36 cellular contexts compared by ENCODE assay signal in genomic region chr7:130756316-130756715, GRCh38. TPM values are rescaled to one million over a fixed set of nuclear protein-coding genes. Genes with fewer than 3 reads are reported as not detected.
"Had no signal": no experiment of that assay in that cellular context is flagged by ENCODE, and none has a peak within 500 bp of the region (broad histone marks: within the 10 kb centered on the region; RNA-seq: fewer than 3 reads in every experiment).

No MANE protein-coding gene starts in this region.

- H3K36me3 ChIP-seq: adrenal gland, brain microvascular endothelial cell, breast epithelium had no signal

- H3K4me1 ChIP-seq: adrenal gland, body of pancreas, breast epithelium had no signal

- H3K27me3 ChIP-seq: adrenal gland, body of pancreas, breast epithelium had no signal

- H3K9me3 ChIP-seq: adrenal gland, body of pancreas, breast epithelium had no signal

- DNase-seq: activated B cell treated with CpG ODN at 0.5 μM for 24 hours; activated CD4-positive, alpha-beta memory T cell treated with anti-CD3 and anti-CD28 coated beads for 36 hours; activated CD4-positive, alpha-beta T cell treated with anti-CD3 and anti-CD28 coated beads for 4 hours; activated CD4-positive, alpha-beta T cell treated with anti-CD3 and anti-CD28 coated beads, Interleukin-2, amount 10 ng/mL, durations not matched to agents 24 days and 14 days; activated CD4-positive, alpha-beta T cell treated with anti-CD3 and anti-CD28 coated beads, Interleukin-2, amount 50 U/mL, for 1 hour; activated CD4-positive, alpha-beta T cell treated with anti-CD3 and anti-CD28 coated beads, Interleukin-2, amount 50 U/mL, for 4 hours; activated CD4-positive, CD25-positive, alpha-beta regulatory T cell treated with anti-CD3 and anti-CD28 coated beads, Interleukin-2, amount 50 U/mL, for 72 hours; activated CD8-positive, alpha-beta memory T cell treated with anti-CD3 and anti-CD28 coated beads, Interleukin-2, amount 50 U/mL, for 4 hours; activated CD8-positive, alpha-beta T cell treated with anti-CD3 and anti-CD28 coated beads for 36 hours; activated effector memory CD4-positive, alpha-beta T cell treated with anti-CD3 and anti-CD28 coated beads, Interleukin-2, amount 50 U/mL, for 16 hours; activated gamma-delta T cell treated with Interleukin-2 at 50 U/mL for 16 hours; activated naive CD4-positive, alpha-beta T cell; activated naive CD4-positive, alpha-beta T cell treated with anti-CD3 and anti-CD28 coated beads for 36 hours; activated naive CD4-positive, alpha-beta T cell treated with anti-CD3 and anti-CD28 coated beads, Interleukin-2, amount 50 U/mL, for 16 hours; activated naive CD8-positive, alpha-beta T cell treated with anti-CD3 and anti-CD28 coated beads for 36 hours; activated T-cell treated with anti-CD3 and anti-CD28 coated beads for 4 hours; activated T-cell treated with anti-CD3 and anti-CD28 coated beads, Interleukin-2, amount 50 U/mL, for 24 hours; activated T-cell treated with anti-CD3 and anti-CD28 coated beads, Interleukin-2, amount 50 U/mL, for 48 hours; adrenal gland; amniotic stem cell; body of pancreas; brain microvascular endothelial cell; cerebellar nuclear complex; T-helper 2 cell; T-helper 9 cell had no signal

- FAIRE-seq: astrocyte, TTC549 had no signal

- H3K4me3 ChIP-seq: adrenal gland, body of pancreas, breast epithelium had no signal

- H3K27ac ChIP-seq: adrenal gland, body of pancreas, brain microvascular endothelial cell, breast epithelium, VCaP had no signal

- ATAC-seq: activated CD8-positive, alpha-beta T cell treated with anti-CD3 and anti-CD28 coated beads for 36 hours; activated naive CD4-positive, alpha-beta T cell treated with anti-CD3 and anti-CD28 coated beads, Interleukin-2, amount 50 U/mL, for 72 hours; activated T-helper 17 cell treated with anti-CD3 and anti-CD28 coated beads, Interleukin-2, amount 50 U/mL, for 72 hours; body of pancreas had no signal

RNA-seq across cellular contexts. Expression of gene KLF14, which starts 22.3 kb away (rescaled TPM):
- total RNA-seq: activated B cell treated with CpG ODN at 0.5 μM for 24 hours; activated CD4-positive, alpha-beta memory T cell treated with anti-CD3 and anti-CD28 coated beads for 36 hours; activated CD4-positive, alpha-beta T cell treated with anti-CD3 and anti-CD28 coated beads, Interleukin-2, amount 10 ng/mL, durations not matched to agents 24 days and 14 days; activated CD8-positive, alpha-beta memory T cell treated with anti-CD3 and anti-CD28 coated beads for 36 hours; activated CD8-positive, alpha-beta T cell treated with anti-CD3 and anti-CD28 coated beads for 36 hours; activated naive CD4-positive, alpha-beta T cell treated with anti-CD3 and anti-CD28 coated beads for 36 hours; activated naive CD4-positive, alpha-beta T cell treated with anti-CD3 and anti-CD28 coated beads, Interleukin-2, amount 50 U/mL, for 72 hours; activated naive CD8-positive, alpha-beta T cell treated with anti-CD3 and anti-CD28 coated beads for 36 hours; activated T-helper 1 cell treated with anti-CD3 and anti-CD28 coated beads, Interleukin-12 subunit alpha, Interleukin-12 subunit beta, Interleukin-2, Interleukin-4 antibody, amounts not matched to agents 30 ng/mL and 10 ng/mL and 1 ng/mL, durations not matched to agents 14 hours and 24 hours and 36 hours; activated T-helper 17 cell treated with anti-CD3 and anti-CD28 coated beads, Interleukin-2, amount 50 U/mL, for 72 hours; cardiac septum; chondrocyte had no signal
- polyA plus RNA-seq: aorta had no signal
